Comparison of ENCODE assay signal across 34 cellular contexts in the genomic region with DNA sequence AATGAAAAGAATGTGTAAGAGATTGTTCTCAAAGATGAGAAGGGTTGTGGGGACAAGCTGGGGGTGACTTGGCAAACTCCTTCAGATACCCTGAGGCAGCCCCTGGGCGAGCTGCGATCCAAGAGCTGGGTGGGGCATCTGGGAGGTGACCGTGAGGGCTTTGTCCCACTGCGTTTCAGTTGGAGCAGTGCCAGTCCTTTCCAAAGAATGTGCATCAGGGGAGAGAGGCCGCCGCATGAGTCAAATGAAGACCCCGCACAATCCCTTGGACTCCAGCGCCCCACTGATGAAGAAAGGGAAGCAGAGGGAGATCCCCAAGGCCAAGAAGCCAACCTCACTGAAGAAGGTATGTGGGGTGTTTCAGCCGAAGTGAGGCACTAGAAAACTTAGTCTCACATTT.
"Had no signal": no experiment of that assay in that cellular context is flagged by ENCODE, and none has a peak within 500 bp of the region (broad histone marks: within the 10 kb centered on the region; RNA-seq: fewer than 3 reads in every experiment).

No MANE protein-coding gene starts in this region.

- H3K27ac ChIP-seq: adrenal gland, body of pancreas, brain microvascular endothelial cell, breast epithelium, VCaP had no signal

- H3K9me3 Mint-ChIP-seq: activated B cell treated with CpG ODN at 0.5 μM for 24 hours; activated CD4-positive, alpha-beta memory T cell treated with anti-CD3 and anti-CD28 coated beads for 36 hours; activated naive CD4-positive, alpha-beta T cell treated with anti-CD3 and anti-CD28 coated beads for 36 hours; activated naive CD4-positive, alpha-beta T cell treated with anti-CD3 and anti-CD28 coated beads, Interleukin-2, amount 50 U/mL, for 24 hours; activated T-cell treated with anti-CD3 and anti-CD28 coated beads, Interleukin-2, amount 50 U/mL, for 4 hours; activated T-helper 1 cell treated with anti-CD3 and anti-CD28 coated beads, Interleukin-12 subunit alpha, Interleukin-12 subunit beta, Interleukin-2, Interleukin-4 antibody, amounts not matched to agents 30 ng/mL and 10 ng/mL and 1 ng/mL, durations not matched to agents 14 hours and 24 hours and 36 hours; activated T-helper 17 cell treated with anti-CD3 and anti-CD28 coated beads, Interleukin-2, amount 50 U/mL, for 72 hours had no signal

- H3K4me3 Mint-ChIP-seq: activated B cell treated with CpG ODN at 0.5 μM for 24 hours; activated CD4-positive, alpha-beta memory T cell treated with anti-CD3 and anti-CD28 coated beads for 36 hours; activated CD4-positive, alpha-beta T cell treated with anti-CD3 and anti-CD28 coated beads, Interleukin-2, amount 10 ng/mL, durations not matched to agents 24 days and 14 days; activated CD8-positive, alpha-beta T cell treated with anti-CD3 and anti-CD28 coated beads for 36 hours; activated naive CD4-positive, alpha-beta T cell treated with anti-CD3 and anti-CD28 coated beads for 36 hours; activated naive CD4-positive, alpha-beta T cell treated with anti-CD3 and anti-CD28 coated beads, Interleukin-2, amount 50 U/mL, for 24 hours; activated naive CD8-positive, alpha-beta T cell treated with anti-CD3 and anti-CD28 coated beads for 36 hours; activated T-cell treated with anti-CD3 and anti-CD28 coated beads, Interleukin-2, amount 50 U/mL, for 4 hours; activated T-cell treated with anti-CD3 and anti-CD28 coated beads, Interleukin-2, amount 50 U/mL, for 72 hours; activated T-helper 1 cell treated with anti-CD3 and anti-CD28 coated beads, Interleukin-12 subunit alpha, Interleukin-12 subunit beta, Interleukin-2, Interleukin-4 antibody, amounts not matched to agents 30 ng/mL and 10 ng/mL and 1 ng/mL, durations not matched to agents 14 hours and 24 hours and 36 hours; activated T-helper 17 cell treated with anti-CD3 and anti-CD28 coated beads, Interleukin-2, amount 50 U/mL, for 72 hours; T-helper 1 cell treated with Interleukin-12 subunit alpha and Interleukin-12 subunit beta and Interleukin-4 antibody, amounts not matched to agents 30 μg/mL and 1 μg/mL, for 36 hours; T-helper 2 cell treated with Interferon-gamma antibody and Interleukin-4, amounts not matched to agents 5 μg/mL and 100 μg/mL, for 36 hours had no signal

- DNase-seq: activated B cell treated with CpG ODN at 0.5 μM for 24 hours; activated CD4-positive, alpha-beta memory T cell treated with anti-CD3 and anti-CD28 coated beads for 36 hours; activated CD4-positive, alpha-beta T cell treated with anti-CD3 and anti-CD28 coated beads for 4 hours; activated CD4-positive, alpha-beta T cell treated with anti-CD3 and anti-CD28 coated beads, Interleukin-2, amount 10 ng/mL, durations not matched to agents 24 days and 14 days; activated CD4-positive, alpha-beta T cell treated with anti-CD3 and anti-CD28 coated beads, Interleukin-2, amount 50 U/mL, for 1 hour; activated CD4-positive, alpha-beta T cell treated with anti-CD3 and anti-CD28 coated beads, Interleukin-2, amount 50 U/mL, for 4 hours; activated CD4-positive, CD25-positive, alpha-beta regulatory T cell treated with anti-CD3 and anti-CD28 coated beads, Interleukin-2, amount 50 U/mL, for 72 hours; activated CD8-positive, alpha-beta memory T cell treated with anti-CD3 and anti-CD28 coated beads, Interleukin-2, amount 50 U/mL, for 4 hours; activated CD8-positive, alpha-beta T cell treated with anti-CD3 and anti-CD28 coated beads for 36 hours; activated effector memory CD4-positive, alpha-beta T cell treated with anti-CD3 and anti-CD28 coated beads, Interleukin-2, amount 50 U/mL, for 16 hours; activated gamma-delta T cell treated with Interleukin-2 at 50 U/mL for 16 hours; activated naive CD4-positive, alpha-beta T cell; activated naive CD4-positive, alpha-beta T cell treated with anti-CD3 and anti-CD28 coated beads for 36 hours; activated naive CD8-positive, alpha-beta T cell treated with anti-CD3 and anti-CD28 coated beads for 36 hours; activated T-cell treated with anti-CD3 and anti-CD28 coated beads for 4 hours; activated T-cell treated with anti-CD3 and anti-CD28 coated beads, Interleukin-2, amount 50 U/mL, for 1 hour; activated T-cell treated with anti-CD3 and anti-CD28 coated beads, Interleukin-2, amount 50 U/mL, for 4 hours; activated T-cell treated with anti-CD3 and anti-CD28 coated beads, Interleukin-2, amount 50 U/mL, for 72 hours; adrenal gland; amniotic stem cell; aorta; body of pancreas; brain microvascular endothelial cell; central memory CD4-positive, alpha-beta T cell; T-helper 1 cell; T-helper 2 cell; T-helper 9 cell had no signal

- H3K27me3 ChIP-seq: adrenal gland, body of pancreas, brain microvascular endothelial cell, breast epithelium had no signal

- H3K27me3 Mint-ChIP-seq: activated B cell treated with CpG ODN at 0.5 μM for 24 hours; activated CD4-positive, alpha-beta memory T cell treated with anti-CD3 and anti-CD28 coated beads for 36 hours; activated CD4-positive, alpha-beta T cell treated with anti-CD3 and anti-CD28 coated beads, Interleukin-2, amount 10 ng/mL, durations not matched to agents 24 days and 14 days; activated CD8-positive, alpha-beta T cell treated with anti-CD3 and anti-CD28 coated beads for 36 hours; activated naive CD4-positive, alpha-beta T cell treated with anti-CD3 and anti-CD28 coated beads, Interleukin-2, amount 50 U/mL, for 24 hours; activated naive CD8-positive, alpha-beta T cell treated with anti-CD3 and anti-CD28 coated beads for 36 hours; activated T-helper 17 cell treated with anti-CD3 and anti-CD28 coated beads, Interleukin-2, amount 50 U/mL, for 72 hours had no signal

- H3K4me1 Mint-ChIP-seq: activated B cell treated with CpG ODN at 0.5 μM for 24 hours had no signal

- H3K4me1 ChIP-seq: body of pancreas, breast epithelium had no signal

- H3K27ac Mint-ChIP-seq: activated B cell treated with CpG ODN at 0.5 μM for 24 hours; activated CD4-positive, alpha-beta memory T cell treated with anti-CD3 and anti-CD28 coated beads for 36 hours; activated CD4-positive, alpha-beta T cell treated with anti-CD3 and anti-CD28 coated beads, Interleukin-2, amount 10 ng/mL, durations not matched to agents 24 days and 14 days; activated CD8-positive, alpha-beta T cell treated with anti-CD3 and anti-CD28 coated beads for 36 hours; activated naive CD4-positive, alpha-beta T cell treated with anti-CD3 and anti-CD28 coated beads for 36 hours; activated naive CD4-positive, alpha-beta T cell treated with anti-CD3 and anti-CD28 coated beads, Interleukin-2, amount 50 U/mL, for 24 hours; activated naive CD8-positive, alpha-beta T cell treated with anti-CD3 and anti-CD28 coated beads for 36 hours; activated T-helper 1 cell treated with anti-CD3 and anti-CD28 coated beads, Interleukin-12 subunit alpha, Interleukin-12 subunit beta, Interleukin-2, Interleukin-4 antibody, amounts not matched to agents 30 ng/mL and 10 ng/mL and 1 ng/mL, durations not matched to agents 14 hours and 24 hours and 36 hours; T-helper 1 cell treated with Interleukin-12 subunit alpha and Interleukin-12 subunit beta and Interleukin-4 antibody, amounts not matched to agents 30 μg/mL and 1 μg/mL, for 36 hours; T-helper 2 cell treated with Interferon-gamma antibody and Interleukin-4, amounts not matched to agents 5 μg/mL and 100 μg/mL, for 36 hours had no signal

- H3K9me3 ChIP-seq: adrenal gland, body of pancreas, breast epithelium had no signal

- ATAC-seq: activated CD8-positive, alpha-beta T cell treated with anti-CD3 and anti-CD28 coated beads for 36 hours; activated T-cell treated with anti-CD3 and anti-CD28 coated beads, Interleukin-2, amount 50 U/mL, for 4 hours; activated T-cell treated with anti-CD3 and anti-CD28 coated beads, Interleukin-2, amount 50 U/mL, for 72 hours; activated T-helper 17 cell treated with anti-CD3 and anti-CD28 coated beads, Interleukin-2, amount 50 U/mL, for 72 hours; body of pancreas had no signal

- H3K4me3 ChIP-seq: adrenal gland, body of pancreas, breast epithelium had no signal
